ENCODE assay signal across 15 cellular contexts in genomic region chr9:35140097-35140496, GRCh38. TPM values are rescaled to one million over a fixed set of nuclear protein-coding genes. Genes with fewer than 3 reads are reported as not detected.
A peak's percentile ranks its signal among the peaks of the same experiment; 100 is the strongest.
DNase-seq lines count a peak whose midpoint lies in the region; ATAC-seq, FAIRE-seq and TF ChIP-seq lines count a peak whose summit lies in the region.
"Had no signal": no experiment of that assay in that cellular context is flagged by ENCODE, and none has a peak within 500 bp of the region (broad histone marks: within the 10 kb centered on the region; RNA-seq: fewer than 3 reads in every experiment).

No MANE protein-coding gene starts in this region.

- TF ChIP-seq RAD21 in A549 (conservative IDR thresholded peaks at IDR 0.05 in 1 of 2, IDR thresholded peaks at IDR 0.05 in 1 of 2) (no peak), IMR-90 (IDR thresholded peaks at IDR 0.05; ENCODE audit: low read length) (no peak), K562 (CRISPR knock-in tag; conservative IDR thresholded peaks at IDR 0.05 in 1 of 2, IDR thresholded peaks at IDR 0.05 in 1 of 2) (no peak)

- dilution Hi-C loops in IMR-90 (cut with HindIII; ENCODE audit: low sequenced_read_pairs, unreplicated experiment) = no loop called here

- no peak overlapping the region for H2AK9ac ChIP-seq in IMR-90 (replicated peaks; ENCODE audit: low read depth, low read length, poor library complexity)

- TF ChIP-seq EP300 in A549 (IDR thresholded peaks at IDR 0.05) (no peak), K562 (IDR thresholded peaks at IDR 0.05; ENCODE audit: low read length) (no peak)

- H3K9ac ChIP-seq in IMR-90 (ENCODE audit: low read depth, low read length) (no peak overlapping the region), K562 (ENCODE audit: insufficient read depth in 1 of 2, low read depth in 2 of 2, low read length in 2 of 2) (no peak overlapping the region)

- H3K4me3 ChIP-seq in A549 (no peak overlapping the region), IMR-90 (ENCODE audit: insufficient read depth, low read depth, low read length) (no peak overlapping the region), K562 (no peak overlapping the region), gastrocnemius medialis (no peak overlapping the region)
- H3K4me3 ChIP-seq: HAP-1 had no signal

- H4K20me1 ChIP-seq in IMR-90 (ENCODE audit: insufficient read depth, low read length) = no peaks in the 10 kb centered on the region
- H4K20me1 ChIP-seq in K562 (replicated peaks; ENCODE audit: control insufficient read depth, insufficient read depth, low read length) = no peaks in the 10 kb centered on the region

- H3K9me3 ChIP-seq in A549 = peaks cover 50% of the 10 kb centered on the region
- H3K9me3 ChIP-seq in IMR-90 (ENCODE audit: control insufficient read depth, insufficient read depth, low read length) = peaks cover 17% of the 10 kb centered on the region
- peaks cover 7% of the 10 kb centered on the region for H3K9me3 ChIP-seq in K562 (replicated peaks; ENCODE audit: control insufficient read depth, insufficient read depth, low read depth, low read length)
- no peaks in the 10 kb centered on the region for H3K9me3 ChIP-seq in gastrocnemius medialis

- intact Hi-C loops in IMR-90 (cut with micrococcal nuclease) = no loop called here
- intact Hi-C loops in K562 (cut with micrococcal nuclease) = no loop called here
- intact Hi-C loops in gastrocnemius medialis (cut with DNase I; ENCODE audit: low total_unique reads) = no loop called here

- H3K4me1 ChIP-seq in A549 (no peaks in the 10 kb centered on the region), IMR-90 (ENCODE audit: control insufficient read depth, insufficient read depth, low read length) (no peaks in the 10 kb centered on the region), K562 (replicated peaks in 1 of 2; ENCODE audit: control insufficient read depth in 2 of 2, insufficient read depth in 2 of 2, low read length in 2 of 2) (peaks cover 0 to 8% of the 10 kb centered on the region in 2 experiments; a peak in 2 of 5 replicates), gastrocnemius medialis (no peaks in the 10 kb centered on the region)
- H3K4me1 ChIP-seq: Caco-2, HAP-1 had no signal

- H2AFZ ChIP-seq in IMR-90 (replicated peaks; ENCODE audit: low read length, poor library complexity) (no peak overlapping the region), K562 (ENCODE audit: low read depth, low read length) (peak overlapping the region; percentile 3; the same call in 1 of the 2 replicates)

- no peak for TF ChIP-seq POLR2A in A549 (IDR thresholded peaks at IDR 0.05; ENCODE audit: low read length)
- TF ChIP-seq POLR2A in IMR-90 (IDR thresholded peaks at IDR 0.05; ENCODE audit: low read depth, low read length) = no peak
- no peak for TF ChIP-seq POLR2A in K562 (conservative IDR thresholded peaks at IDR 0.05)
- TF ChIP-seq POLR2A in gastrocnemius medialis (IDR thresholded peaks at IDR 0.05) = no peak

- no peak for ATAC-seq in A549
- no peak for ATAC-seq in IMR-90 (ENCODE audit: low read depth)
- ATAC-seq in K562 = no peak
- no peak for ATAC-seq in gastrocnemius medialis

- no peak overlapping the region for H2BK120ac ChIP-seq in IMR-90 (ENCODE audit: low read depth, low read length)

- no peak overlapping the region for H2BK20ac ChIP-seq in IMR-90 (ENCODE audit: low read depth, low read length)

- no peak overlapping the region for H4K8ac ChIP-seq in IMR-90 (ENCODE audit: low read depth in 2 of 2, low read length in 2 of 2)

- no peak overlapping the region for H2BK5ac ChIP-seq in IMR-90 (ENCODE audit: low read depth, low read length, poor library complexity, severe bottlenecking)

- H3K27ac ChIP-seq in A549 (no peak overlapping the region), IMR-90 (ENCODE audit: insufficient read depth, low read length) (no peak overlapping the region), K562 (ENCODE audit: extremely low read depth, low read depth, low read length) (no peak overlapping the region), gastrocnemius medialis (no peak overlapping the region)
- H3K27ac ChIP-seq: C4-2B had no signal

- H2BK15ac ChIP-seq in IMR-90 (ENCODE audit: low read depth, low read length) = no peak overlapping the region

- no peak overlapping the region for H3K4ac ChIP-seq in IMR-90 (ENCODE audit: low read depth, low read length)

- DNase-seq in A549 (ENCODE audit: low read depth in 1 of 2, low spot score in 1 of 2) (no peak), IMR-90 (no peak), K562 (ENCODE audit: extremely low read depth in 1 of 4, low spot score in 3 of 4) (no peak), gastrocnemius medialis (no peak), mucosa of gallbladder (ENCODE audit: low spot score) (no peak)
- DNase-seq: AML-193; Caco-2; CD4-positive, alpha-beta T cell; KBM-7 had no signal

- in situ Hi-C loops in IMR-90 (cut with MboI; ENCODE audit: low sequenced_read_pairs) (no loop called here), K562 (cut with MboI) (no loop called here), gastrocnemius medialis (cut with MboI; ENCODE audit: low sequenced_read_pairs in 4 of 4) (loop anchor here in 1 of 4 donors (25.0 kb wide), 1 partner anchor 297 kb away; no protein-coding TSS in a partner anchor)

- no peak for TF ChIP-seq CTCF in A549 (IDR thresholded peaks at IDR 0.05)
- no peak for TF ChIP-seq CTCF in IMR-90 (conservative IDR thresholded peaks at IDR 0.05; ENCODE audit: low read depth, low read length)
- no peak for TF ChIP-seq CTCF in K562 (IDR thresholded peaks at IDR 0.05 in 2 of 3, conservative IDR thresholded peaks at IDR 0.05 in 1 of 3; ENCODE audit: insufficient read depth in 2 of 3, low read depth in 1 of 3, low read length in 3 of 3)
- no peak for TF ChIP-seq CTCF in gastrocnemius medialis (IDR thresholded peaks at IDR 0.05 in 4 of 5, conservative IDR thresholded peaks at IDR 0.05 in 1 of 5)

- H3K79me1 ChIP-seq in IMR-90 (ENCODE audit: low read depth in 1 of 2, low read length in 2 of 2) = no peaks in the 10 kb centered on the region

- H3K36me3 ChIP-seq in IMR-90 (ENCODE audit: control insufficient read depth, insufficient read depth, low read length) = no peaks in the 10 kb centered on the region
- H3K36me3 ChIP-seq in K562 (ENCODE audit: control insufficient read depth, insufficient read depth, low read length) = no peaks in the 10 kb centered on the region
- no peaks in the 10 kb centered on the region for H3K36me3 ChIP-seq in gastrocnemius medialis
- H3K36me3 ChIP-seq: HAP-1 had no signal

- FAIRE-seq in A549 (lab: Jason Lieb, UNC) = no peak
- no peak for FAIRE-seq in K562 (lab: Jason Lieb, UNC)
- FAIRE-seq: D721Med, G401.6, GM12891, GM19239 had no signal

- H2AK5ac ChIP-seq in IMR-90 (ENCODE audit: low read depth, low read length) = no peak overlapping the region

- no peaks in the 10 kb centered on the region for H3K9me1 ChIP-seq in IMR-90 (ENCODE audit: insufficient read depth, low read length)
- no peaks in the 10 kb centered on the region for H3K9me1 ChIP-seq in K562 (ENCODE audit: control insufficient read depth, insufficient read depth, low read length)

- no peaks in the 10 kb centered on the region for H3K79me2 ChIP-seq in K562 (ENCODE audit: control insufficient read depth, insufficient read depth, low read length)

- H3K4me2 ChIP-seq in A549 = no peak overlapping the region
- H3K4me2 ChIP-seq in IMR-90 (ENCODE audit: low read depth, low read length) = no peak overlapping the region
- H3K4me2 ChIP-seq in K562 (ENCODE audit: insufficient read depth, low read length) = no peak overlapping the region

- no peak overlapping the region for H3K56ac ChIP-seq in IMR-90 (ENCODE audit: extremely low read depth, insufficient read depth, low read length)

- WGBS in A549 (ENCODE audit: missing lambda C conversion rate) = 47% methylated on average over 2 of the region's 2 CpGs
- no CpG with 5 or more reads among the region's 2 CpGs for WGBS in IMR-90 (ENCODE audit: extremely low coverage in 2 of 2, insufficient read length in 1 of 2), 2 experiments
- 22% methylated on average over 2 of the region's 2 CpGs for WGBS in K562 (ENCODE audit: insufficient coverage, low coverage, missing lambda C conversion rate)

- POLR2A ChIA-PET in A549 (lab: Yijun Ruan, JAX) (no interaction called here), IMR-90 (lab: Charles Lee; ENCODE audit: unreplicated experiment) (no interaction called here), K562 (lab: Yijun Ruan, JAX) (no interaction called here)

- H4K5ac ChIP-seq in IMR-90 (ENCODE audit: low read depth, low read length) = no peak overlapping the region

- no TSS peak for BruUV-seq in IMR-90 (replicated peaks; lab: Mats Ljungman, UMichigan)
- no TSS peak for BruUV-seq in K562 (replicated peaks; lab: Mats Ljungman, UMichigan)

- no peak overlapping the region for H3K23ac ChIP-seq in IMR-90 (ENCODE audit: low read depth, low read length)

- H3K14ac ChIP-seq in IMR-90 (replicated peaks; ENCODE audit: low read depth, low read length) = no peak overlapping the region

- H4K91ac ChIP-seq in IMR-90 (ENCODE audit: insufficient read depth, low read depth, low read length) = no peak overlapping the region

- H3K27me3 ChIP-seq in IMR-90 (ENCODE audit: control insufficient read depth, insufficient read depth, low read length) (peaks cover 2% of the 10 kb centered on the region; the same call in 1 of the 2 replicates), K562 (ENCODE audit: control insufficient read depth in 2 of 2, insufficient read depth in 2 of 2, low read length in 2 of 2) (no peaks in the 10 kb centered on the region), gastrocnemius medialis (no peaks in the 10 kb centered on the region)

- CTCF ChIA-PET in A549 (lab: Yijun Ruan, JAX) = no interaction called here
- CTCF ChIA-PET in IMR-90 (lab: Yijun Ruan, JAX) = no interaction called here
- CTCF ChIA-PET in K562 (lab: Yijun Ruan, JAX; ENCODE audit: low intra/inter-chr PET ratio) = no interaction called here

- no peak overlapping the region for H3K18ac ChIP-seq in IMR-90 (ENCODE audit: low read depth, low read length)

RNA-seq across cellular contexts. Expression of gene UNC13B, which starts 21.7 kb away (rescaled TPM):
- polyA plus RNA-seq in A549 (2011; rRNA removed) = 17.8 and 24.0 TPM in 2 replicates
- 5.9 and 6.4 TPM in 2 replicates for polyA plus RNA-seq in A549 (2012; cell fraction: cytosol; rRNA removed)
- 7.3 and 11.6 TPM in 2 replicates for polyA plus RNA-seq in A549 (2012; cell fraction: nucleus; rRNA removed)
- 9.9 to 11.0 TPM (median 11.0 TPM) in 3 replicates for polyA plus RNA-seq in A549 (2017; fragmentation: RNase III; extraction: RNeasy Plus Mini Kit Qiagen cat#74134 plus additional on column Dnase treatment)
- 27.7 and 36.9 TPM in 2 replicates for polyA minus RNA-seq in A549 (2011; rRNA and poly(A)+ RNA removed)
- 12.2 and 14.3 TPM in 2 replicates for total RNA-seq in IMR-90 (2012; rRNA removed)
- 6.5 and 7.5 TPM in 2 replicates for polyA plus RNA-seq in IMR-90 (2012; rRNA removed)
- polyA plus RNA-seq in IMR-90 (2012; cell fraction: cytosol; rRNA removed) = 3.4 and 4.6 TPM in 2 replicates
- polyA plus RNA-seq in IMR-90 (2012; cell fraction: nucleus; rRNA removed; ENCODE audit: low replicate concordance) = 9.3 and 18.2 TPM in 2 replicates
- 17.4 and 35.0 TPM in 2 replicates for total RNA-seq in K562 (2011; cell fraction: chromatin; rRNA removed; ENCODE audit: low replicate concordance)
- total RNA-seq in K562 (2011; cell fraction: nucleolus; rRNA removed) = 9.3 and 9.8 TPM in 2 replicates
- 9.5 and 11.1 TPM in 2 replicates for total RNA-seq in K562 (2011; cell fraction: nucleoplasm; rRNA removed)
- total RNA-seq in K562 (2014; rRNA removed) = 7.0 and 9.1 TPM in 2 replicates
- total RNA-seq in K562 (2014; rRNA removed; fragmentation: Illumina TruSeq; extraction: Trizol) = 8.9 and 9.6 TPM in 2 replicates
- 8.2 and 8.3 TPM in 2 replicates for total RNA-seq in K562 (2015; rRNA removed; fragmentation: Illumina TruSeq; extraction: Trizol)
- total RNA-seq in K562 (2021) = 11.1 and 11.5 TPM in 2 replicates
- 7.5 and 10.0 TPM in 2 replicates for polyA plus RNA-seq in K562 (2011; rRNA removed)
- 7.6 and 8.1 TPM in 2 replicates for polyA plus RNA-seq in K562 (2011; cell fraction: cytosol; rRNA removed)
- polyA plus RNA-seq in K562 (2011; cell fraction: nucleus; rRNA removed) = 26.5 and 29.5 TPM in 2 replicates
- 8.2 and 9.3 TPM in 2 replicates for polyA plus RNA-seq in K562 (2012)
- 10.0 and 11.3 TPM in 2 replicates for polyA plus RNA-seq in K562 (2014; fragmentation: Illumina TruSeq; extraction: Trizol)
- 1 to 10 TPM; 2.4 to 3.9 TPM for polyA plus RNA-seq in K562 (2014; fragmentation: Nextera tagmentation; extraction: Ambion mirVana)
- 8.6 and 9.0 TPM in 2 replicates for polyA plus RNA-seq in K562 (2014; rRNA removed)
- 13.6 and 23.3 TPM in 2 replicates for polyA minus RNA-seq in K562 (2011; rRNA and poly(A)+ RNA removed)
- polyA minus RNA-seq in K562 (2011; cell fraction: cytosol; rRNA and poly(A)+ RNA removed) = 8.3 and 9.6 TPM in 2 replicates
- 8.6 and 10.9 TPM in 2 replicates for polyA minus RNA-seq in K562 (2011; cell fraction: nucleus; rRNA and poly(A)+ RNA removed)
- 10 to 100 TPM in 2 of 4 donors, 1 to 10 TPM in 2; 7.5 to 17.5 (median 13.1) TPM for total RNA-seq in gastrocnemius medialis
- total RNA-seq in mucosa of gallbladder = 59.1 TPM

RNA-seq across cellular contexts. Expression of gene ATOSB, which starts 24.4 kb away (rescaled TPM):
- polyA plus RNA-seq in A549 (2011; rRNA removed) (11.8 and 14.3 TPM in 2 replicates), A549 (2017; fragmentation: RNase III; extraction: RNeasy Plus Mini Kit Qiagen cat#74134 plus additional on column Dnase treatment) (10.8 to 14.0 TPM (median 11.6 TPM) in 3 replicates), IMR-90 (2012; rRNA removed) (37.7 and 40.2 TPM in 2 replicates), K562 (2011; rRNA removed) (8.0 and 10.2 TPM in 2 replicates), K562 (2014; fragmentation: Illumina TruSeq; extraction: Trizol) (4.5 and 6.0 TPM in 2 replicates), K562 (2014; fragmentation: Nextera tagmentation; extraction: Ambion mirVana) (1 to 10 TPM in 1 of 2 experiments, under 1 TPM in 1; 0.45 to 1.1 TPM), K562 (2014; rRNA removed) (6.4 and 7.0 TPM in 2 replicates)
- polyA plus RNA-seq in A549 (2012; cell fraction: cytosol; rRNA removed) = 7.0 and 8.3 TPM in 2 replicates
- polyA plus RNA-seq in A549 (2012; cell fraction: nucleus; rRNA removed) = 14.1 TPM in 2 replicates
- polyA minus RNA-seq in A549 (2011; rRNA and poly(A)+ RNA removed) = 11.0 and 15.0 TPM in 2 replicates
- total RNA-seq in IMR-90 (2012; rRNA removed) (12.0 and 13.3 TPM in 2 replicates), K562 (2014; rRNA removed) (4.2 and 4.7 TPM in 2 replicates), K562 (2014; rRNA removed; fragmentation: Illumina TruSeq; extraction: Trizol) (2.1 and 2.3 TPM in 2 replicates), K562 (2015; rRNA removed; fragmentation: Illumina TruSeq; extraction: Trizol) (3.6 and 4.0 TPM in 2 replicates), K562 (2021) (4.0 and 6.0 TPM in 2 replicates), gastrocnemius medialis (10 to 100 TPM; 13.0 to 28.9 (median 24.2) TPM), mucosa of gallbladder (18.3 TPM)
- polyA plus RNA-seq in IMR-90 (2012; cell fraction: cytosol; rRNA removed) = 26.8 and 29.7 TPM in 2 replicates
- 47.1 and 62.1 TPM in 2 replicates for polyA plus RNA-seq in IMR-90 (2012; cell fraction: nucleus; rRNA removed; ENCODE audit: low replicate concordance)
- 19.3 and 29.8 TPM in 2 replicates for total RNA-seq in K562 (2011; cell fraction: chromatin; rRNA removed; ENCODE audit: low replicate concordance)
- 17.8 and 19.2 TPM in 2 replicates for total RNA-seq in K562 (2011; cell fraction: nucleolus; rRNA removed)
- 17.0 and 19.8 TPM in 2 replicates for total RNA-seq in K562 (2011; cell fraction: nucleoplasm; rRNA removed)
- 11.7 and 14.1 TPM in 2 replicates for polyA plus RNA-seq in K562 (2011; cell fraction: cytosol; rRNA removed)
- 45.1 and 49.8 TPM in 2 replicates for polyA plus RNA-seq in K562 (2011; cell fraction: nucleus; rRNA removed)
- polyA plus RNA-seq in K562 (2012) = 5.1 and 8.0 TPM in 2 replicates
- 4.9 and 5.3 TPM in 2 replicates for polyA minus RNA-seq in K562 (2011; rRNA and poly(A)+ RNA removed)
- polyA minus RNA-seq in K562 (2011; cell fraction: cytosol; rRNA and poly(A)+ RNA removed) = 2.0 and 2.4 TPM in 2 replicates
- 8.8 and 14.0 TPM in 2 replicates for polyA minus RNA-seq in K562 (2011; cell fraction: nucleus; rRNA and poly(A)+ RNA removed)

RNA-seq across cellular contexts. Expression of gene STOML2, which starts 37.2 kb away (rescaled TPM):
- 196 and 230 TPM in 2 replicates for polyA plus RNA-seq in A549 (2011; rRNA removed)
- 405 and 412 TPM in 2 replicates for polyA plus RNA-seq in A549 (2012; cell fraction: cytosol; rRNA removed)
- 220 and 284 TPM in 2 replicates for polyA plus RNA-seq in A549 (2012; cell fraction: nucleus; rRNA removed)
- 180 to 191 TPM (median 189 TPM) in 3 replicates for polyA plus RNA-seq in A549 (2017; fragmentation: RNase III; extraction: RNeasy Plus Mini Kit Qiagen cat#74134 plus additional on column Dnase treatment)
- 151 and 160 TPM in 2 replicates for polyA minus RNA-seq in A549 (2011; rRNA and poly(A)+ RNA removed)
- 232 and 250 TPM in 2 replicates for total RNA-seq in IMR-90 (2012; rRNA removed)
- 177 and 179 TPM in 2 replicates for polyA plus RNA-seq in IMR-90 (2012; rRNA removed)
- polyA plus RNA-seq in IMR-90 (2012; cell fraction: cytosol; rRNA removed) = 166 and 206 TPM in 2 replicates
- polyA plus RNA-seq in IMR-90 (2012; cell fraction: nucleus; rRNA removed; ENCODE audit: low replicate concordance) = 101 and 114 TPM in 2 replicates
- 76.3 and 158 TPM in 2 replicates for total RNA-seq in K562 (2011; cell fraction: chromatin; rRNA removed; ENCODE audit: low replicate concordance)
- 104 and 106 TPM in 2 replicates for total RNA-seq in K562 (2011; cell fraction: nucleolus; rRNA removed)
- total RNA-seq in K562 (2011; cell fraction: nucleoplasm; rRNA removed) = 71.8 and 73.3 TPM in 2 replicates
- total RNA-seq in K562 (2014; rRNA removed) = 215 and 273 TPM in 2 replicates
- total RNA-seq in K562 (2014; rRNA removed; fragmentation: Illumina TruSeq; extraction: Trizol) = 109 and 132 TPM in 2 replicates
- 131 and 132 TPM in 2 replicates for total RNA-seq in K562 (2015; rRNA removed; fragmentation: Illumina TruSeq; extraction: Trizol)
- total RNA-seq in K562 (2021) = 211 and 214 TPM in 2 replicates
- 196 and 209 TPM in 2 replicates for polyA plus RNA-seq in K562 (2011; rRNA removed)
- polyA plus RNA-seq in K562 (2011; cell fraction: cytosol; rRNA removed) = 233 and 355 TPM in 2 replicates
- polyA plus RNA-seq in K562 (2011; cell fraction: nucleus; rRNA removed) = 280 and 299 TPM in 2 replicates
- 165 and 193 TPM in 2 replicates for polyA plus RNA-seq in K562 (2012)
- 174 and 184 TPM in 2 replicates for polyA plus RNA-seq in K562 (2014; fragmentation: Illumina TruSeq; extraction: Trizol)
- polyA plus RNA-seq in K562 (2014; fragmentation: Nextera tagmentation; extraction: Ambion mirVana) = 100 to 1,000 TPM; 110 to 125 TPM
- polyA plus RNA-seq in K562 (2014; rRNA removed) = 220 and 244 TPM in 2 replicates
- polyA minus RNA-seq in K562 (2011; rRNA and poly(A)+ RNA removed) = 71.8 and 110 TPM in 2 replicates
- 42.0 and 53.1 TPM in 2 replicates for polyA minus RNA-seq in K562 (2011; cell fraction: cytosol; rRNA and poly(A)+ RNA removed)
- 30.8 and 50.8 TPM in 2 replicates for polyA minus RNA-seq in K562 (2011; cell fraction: nucleus; rRNA and poly(A)+ RNA removed)
- total RNA-seq in gastrocnemius medialis = 100 to 1,000 TPM; 117 to 168 (median 158) TPM
- total RNA-seq in mucosa of gallbladder = 94.9 TPM

RNA-seq across cellular contexts. Expression of gene PIGO, which starts 43.7 kb away (rescaled TPM):
- polyA plus RNA-seq in A549 (2011; rRNA removed) (50.4 and 60.0 TPM in 2 replicates), A549 (2017; fragmentation: RNase III; extraction: RNeasy Plus Mini Kit Qiagen cat#74134 plus additional on column Dnase treatment) (39.6 to 47.0 TPM (median 45.3 TPM) in 3 replicates), IMR-90 (2012; rRNA removed) (17.9 and 18.2 TPM in 2 replicates), K562 (2011; rRNA removed) (9.7 and 15.0 TPM in 2 replicates), K562 (2014; fragmentation: Illumina TruSeq; extraction: Trizol) (10.1 and 12.2 TPM in 2 replicates), K562 (2014; fragmentation: Nextera tagmentation; extraction: Ambion mirVana) (1 to 10 TPM; 5.6 to 5.9 TPM), K562 (2014; rRNA removed) (10.2 and 11.1 TPM in 2 replicates)
- 33.9 and 43.3 TPM in 2 replicates for polyA plus RNA-seq in A549 (2012; cell fraction: cytosol; rRNA removed)
- 92.6 and 98.6 TPM in 2 replicates for polyA plus RNA-seq in A549 (2012; cell fraction: nucleus; rRNA removed)
- 67.2 and 75.7 TPM in 2 replicates for polyA minus RNA-seq in A549 (2011; rRNA and poly(A)+ RNA removed)
- total RNA-seq in IMR-90 (2012; rRNA removed) (8.1 and 9.3 TPM in 2 replicates), K562 (2014; rRNA removed) (11.3 and 11.5 TPM in 2 replicates), K562 (2014; rRNA removed; fragmentation: Illumina TruSeq; extraction: Trizol) (5.4 and 6.7 TPM in 2 replicates), K562 (2015; rRNA removed; fragmentation: Illumina TruSeq; extraction: Trizol) (5.7 TPM in 2 replicates), K562 (2021) (13.7 and 15.8 TPM in 2 replicates), gastrocnemius medialis (10 to 100 TPM in 1 of 4 donors, 1 to 10 TPM in 3; 6.6 to 12.3 (median 7.3) TPM), mucosa of gallbladder (35.9 TPM)
- polyA plus RNA-seq in IMR-90 (2012; cell fraction: cytosol; rRNA removed) = 12.1 and 14.7 TPM in 2 replicates
- 44.2 and 48.5 TPM in 2 replicates for polyA plus RNA-seq in IMR-90 (2012; cell fraction: nucleus; rRNA removed; ENCODE audit: low replicate concordance)
- 32.8 and 68.6 TPM in 2 replicates for total RNA-seq in K562 (2011; cell fraction: chromatin; rRNA removed; ENCODE audit: low replicate concordance)
- total RNA-seq in K562 (2011; cell fraction: nucleolus; rRNA removed) = 47.4 and 50.4 TPM in 2 replicates
- 42.5 and 44.3 TPM in 2 replicates for total RNA-seq in K562 (2011; cell fraction: nucleoplasm; rRNA removed)
- polyA plus RNA-seq in K562 (2011; cell fraction: cytosol; rRNA removed) = 14.0 and 17.3 TPM in 2 replicates
- polyA plus RNA-seq in K562 (2011; cell fraction: nucleus; rRNA removed) = 23.1 and 29.9 TPM in 2 replicates
- 8.0 and 12.3 TPM in 2 replicates for polyA plus RNA-seq in K562 (2012)
- polyA minus RNA-seq in K562 (2011; rRNA and poly(A)+ RNA removed) = 13.1 and 13.9 TPM in 2 replicates
- 10.6 and 15.7 TPM in 2 replicates for polyA minus RNA-seq in K562 (2011; cell fraction: cytosol; rRNA and poly(A)+ RNA removed)
- polyA minus RNA-seq in K562 (2011; cell fraction: nucleus; rRNA and poly(A)+ RNA removed) = 11.6 and 15.0 TPM in 2 replicates

Comparison
In these comparisons a context has a peak if more than half of its experiments do, and no peak if none do; other contexts are left out.
1. Of the 35 proteins assayed by ChIP-seq in both K562 and A549: peak only in K562: none; only in A549: none; in both: MAFK; in neither: 34.